ENCODE assay signal across 1 cellular context in the genomic region with DNA sequence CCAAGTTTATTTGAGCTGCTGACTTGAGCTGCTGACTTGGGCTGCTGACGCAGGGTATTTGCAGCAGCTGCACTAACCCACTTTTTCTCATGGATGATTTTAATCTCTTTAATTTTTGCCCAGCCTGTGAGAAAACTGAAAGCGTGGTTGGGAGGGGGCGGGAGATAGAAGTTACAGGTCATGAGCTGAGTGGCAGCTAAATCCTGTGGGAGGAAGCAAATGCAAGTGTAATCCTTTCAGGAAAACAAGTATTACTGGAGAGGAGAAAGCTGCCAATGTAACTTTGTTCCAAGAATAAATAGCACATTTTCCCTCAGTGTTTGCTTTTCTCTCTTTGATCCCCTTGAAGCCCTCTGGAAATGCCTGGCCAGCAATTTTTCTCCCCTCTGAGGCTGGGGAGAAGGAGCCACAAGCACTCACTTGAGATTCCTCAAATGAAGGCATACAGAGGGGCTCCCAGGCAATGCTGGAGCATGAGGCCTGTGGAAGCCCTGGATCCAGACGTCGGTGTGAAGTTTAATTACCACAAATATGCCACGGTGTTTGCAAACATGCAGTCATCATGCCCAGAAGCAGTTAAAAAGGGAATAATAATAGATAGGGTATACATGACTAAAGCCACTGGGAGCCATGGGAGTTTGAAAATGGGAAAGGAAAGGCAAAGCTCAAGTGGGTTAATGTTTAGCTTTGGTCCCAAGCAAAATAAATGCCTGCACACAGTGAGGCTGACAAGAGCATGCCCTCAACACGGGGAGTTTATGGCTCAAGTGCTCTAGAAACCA.
TF ChIP-seq lines count a peak whose summit lies in the region.

No MANE protein-coding gene starts in this region.

TF ChIP-seq in SK-N-SH, 30 proteins besides CTCF, POLR2A, EP300 and RAD21:
- TF ChIP-seq, protein P1, sequence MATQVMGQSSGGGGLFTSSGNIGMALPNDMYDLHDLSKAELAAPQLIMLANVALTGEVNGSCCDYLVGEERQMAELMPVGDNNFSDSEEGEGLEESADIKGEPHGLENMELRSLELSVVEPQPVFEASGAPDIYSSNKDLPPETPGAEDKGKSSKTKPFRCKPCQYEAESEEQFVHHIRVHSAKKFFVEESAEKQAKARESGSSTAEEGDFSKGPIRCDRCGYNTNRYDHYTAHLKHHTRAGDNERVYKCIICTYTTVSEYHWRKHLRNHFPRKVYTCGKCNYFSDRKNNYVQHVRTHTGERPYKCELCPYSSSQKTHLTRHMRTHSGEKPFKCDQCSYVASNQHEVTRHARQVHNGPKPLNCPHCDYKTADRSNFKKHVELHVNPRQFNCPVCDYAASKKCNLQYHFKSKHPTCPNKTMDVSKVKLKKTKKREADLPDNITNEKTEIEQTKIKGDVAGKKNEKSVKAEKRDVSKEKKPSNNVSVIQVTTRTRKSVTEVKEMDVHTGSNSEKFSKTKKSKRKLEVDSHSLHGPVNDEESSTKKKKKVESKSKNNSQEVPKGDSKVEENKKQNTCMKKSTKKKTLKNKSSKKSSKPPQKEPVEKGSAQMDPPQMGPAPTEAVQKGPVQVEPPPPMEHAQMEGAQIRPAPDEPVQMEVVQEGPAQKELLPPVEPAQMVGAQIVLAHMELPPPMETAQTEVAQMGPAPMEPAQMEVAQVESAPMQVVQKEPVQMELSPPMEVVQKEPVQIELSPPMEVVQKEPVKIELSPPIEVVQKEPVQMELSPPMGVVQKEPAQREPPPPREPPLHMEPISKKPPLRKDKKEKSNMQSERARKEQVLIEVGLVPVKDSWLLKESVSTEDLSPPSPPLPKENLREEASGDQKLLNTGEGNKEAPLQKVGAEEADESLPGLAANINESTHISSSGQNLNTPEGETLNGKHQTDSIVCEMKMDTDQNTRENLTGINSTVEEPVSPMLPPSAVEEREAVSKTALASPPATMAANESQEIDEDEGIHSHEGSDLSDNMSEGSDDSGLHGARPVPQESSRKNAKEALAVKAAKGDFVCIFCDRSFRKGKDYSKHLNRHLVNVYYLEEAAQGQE (IDR thresholded peaks at IDR 0.05; ENCODE audit: low read depth, low read length): no peak
- no peak for TF ChIP-seq NFIC (IDR thresholded peaks at IDR 0.05; ENCODE audit: borderline replicate concordance)
- TF ChIP-seq GATA2 (CRISPR knock-in tag; IDR thresholded peaks at IDR 0.05): no peak
- no peak for TF ChIP-seq SMC3 (IDR thresholded peaks at IDR 0.05; ENCODE audit: low read depth, low read length)
- TF ChIP-seq EZH2phosphoT487 (IDR thresholded peaks at IDR 0.05; ENCODE audit: borderline replicate concordance, low read depth): no peak
- TF ChIP-seq, protein P2, sequence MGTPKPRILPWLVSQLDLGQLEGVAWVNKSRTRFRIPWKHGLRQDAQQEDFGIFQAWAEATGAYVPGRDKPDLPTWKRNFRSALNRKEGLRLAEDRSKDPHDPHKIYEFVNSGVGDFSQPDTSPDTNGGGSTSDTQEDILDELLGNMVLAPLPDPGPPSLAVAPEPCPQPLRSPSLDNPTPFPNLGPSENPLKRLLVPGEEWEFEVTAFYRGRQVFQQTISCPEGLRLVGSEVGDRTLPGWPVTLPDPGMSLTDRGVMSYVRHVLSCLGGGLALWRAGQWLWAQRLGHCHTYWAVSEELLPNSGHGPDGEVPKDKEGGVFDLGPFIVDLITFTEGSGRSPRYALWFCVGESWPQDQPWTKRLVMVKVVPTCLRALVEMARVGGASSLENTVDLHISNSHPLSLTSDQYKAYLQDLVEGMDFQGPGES (IDR thresholded peaks at IDR 0.05; ENCODE audit: low read depth, low read length): no peak
- TF ChIP-seq, protein P3, sequence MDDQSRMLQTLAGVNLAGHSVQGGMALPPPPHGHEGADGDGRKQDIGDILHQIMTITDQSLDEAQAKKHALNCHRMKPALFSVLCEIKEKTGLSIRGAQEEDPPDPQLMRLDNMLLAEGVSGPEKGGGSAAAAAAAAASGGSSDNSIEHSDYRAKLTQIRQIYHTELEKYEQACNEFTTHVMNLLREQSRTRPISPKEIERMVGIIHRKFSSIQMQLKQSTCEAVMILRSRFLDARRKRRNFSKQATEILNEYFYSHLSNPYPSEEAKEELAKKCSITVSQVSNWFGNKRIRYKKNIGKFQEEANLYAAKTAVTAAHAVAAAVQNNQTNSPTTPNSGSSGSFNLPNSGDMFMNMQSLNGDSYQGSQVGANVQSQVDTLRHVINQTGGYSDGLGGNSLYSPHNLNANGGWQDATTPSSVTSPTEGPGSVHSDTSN (IDR thresholded peaks at IDR 0.05): no peak
- no peak for TF ChIP-seq FOXM1 (IDR thresholded peaks at IDR 0.05; ENCODE audit: low read depth)
- TF ChIP-seq FOSL2 (IDR thresholded peaks at IDR 0.05; ENCODE audit: borderline replicate concordance, low read depth): no peak
- no peak for TF ChIP-seq ELF1 (IDR thresholded peaks at IDR 0.05)
- TF ChIP-seq, protein P4, sequence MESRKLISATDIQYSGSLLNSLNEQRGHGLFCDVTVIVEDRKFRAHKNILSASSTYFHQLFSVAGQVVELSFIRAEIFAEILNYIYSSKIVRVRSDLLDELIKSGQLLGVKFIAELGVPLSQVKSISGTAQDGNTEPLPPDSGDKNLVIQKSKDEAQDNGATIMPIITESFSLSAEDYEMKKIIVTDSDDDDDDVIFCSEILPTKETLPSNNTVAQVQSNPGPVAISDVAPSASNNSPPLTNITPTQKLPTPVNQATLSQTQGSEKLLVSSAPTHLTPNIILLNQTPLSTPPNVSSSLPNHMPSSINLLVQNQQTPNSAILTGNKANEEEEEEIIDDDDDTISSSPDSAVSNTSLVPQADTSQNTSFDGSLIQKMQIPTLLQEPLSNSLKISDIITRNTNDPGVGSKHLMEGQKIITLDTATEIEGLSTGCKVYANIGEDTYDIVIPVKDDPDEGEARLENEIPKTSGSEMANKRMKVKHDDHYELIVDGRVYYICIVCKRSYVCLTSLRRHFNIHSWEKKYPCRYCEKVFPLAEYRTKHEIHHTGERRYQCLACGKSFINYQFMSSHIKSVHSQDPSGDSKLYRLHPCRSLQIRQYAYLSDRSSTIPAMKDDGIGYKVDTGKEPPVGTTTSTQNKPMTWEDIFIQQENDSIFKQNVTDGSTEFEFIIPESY (IDR thresholded peaks at IDR 0.05; ENCODE audit: borderline replicate concordance, low read depth): no peak
- TF ChIP-seq NRF1 (IDR thresholded peaks at IDR 0.05; ENCODE audit: low read depth, low read length): no peak
- TF ChIP-seq RCOR1 (IDR thresholded peaks at IDR 0.05; ENCODE audit: low read length): no peak
- TF ChIP-seq SIN3A (IDR thresholded peaks at IDR 0.05; ENCODE audit: borderline replicate concordance, low read depth, low read length): no peak
- no peak for TF ChIP-seq JUND (IDR thresholded peaks at IDR 0.05)
- TF ChIP-seq, protein P5, sequence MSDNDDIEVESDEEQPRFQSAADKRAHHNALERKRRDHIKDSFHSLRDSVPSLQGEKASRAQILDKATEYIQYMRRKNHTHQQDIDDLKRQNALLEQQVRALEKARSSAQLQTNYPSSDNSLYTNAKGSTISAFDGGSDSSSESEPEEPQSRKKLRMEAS (IDR thresholded peaks at IDR 0.05; ENCODE audit: low read depth): no peak
- TF ChIP-seq MEF2A (IDR thresholded peaks at IDR 0.05; ENCODE audit: borderline replicate concordance, low read depth): no peak
- TF ChIP-seq POLR2AphosphoS5 (IDR thresholded peaks at IDR 0.05; ENCODE audit: low read depth, low read length): no peak
TF ChIP-seq in SK-N-SH: peak in this region for 0.
